24 cellular contexts compared by ENCODE assay signal in the genomic region with DNA sequence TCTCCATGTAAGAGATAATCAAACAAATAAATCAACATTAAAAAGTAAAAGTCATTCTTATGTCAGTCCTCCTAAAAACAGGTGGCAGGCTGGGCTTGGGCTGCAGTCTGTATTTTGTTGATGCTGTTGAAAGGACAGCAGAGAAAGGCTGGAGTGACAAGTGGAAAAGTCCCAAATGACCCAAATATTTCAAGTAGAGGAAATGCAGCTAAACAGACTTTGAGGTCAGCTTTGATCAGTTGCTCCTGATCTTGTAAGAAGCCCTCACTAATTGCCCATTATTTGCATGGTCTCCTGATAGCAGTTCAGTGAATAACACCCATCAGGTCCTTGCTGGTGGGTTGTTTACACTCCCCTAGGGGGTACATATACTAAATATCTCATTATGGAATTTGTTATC. TPM values are rescaled to one million over a fixed set of nuclear protein-coding genes. Genes with fewer than 3 reads are reported as not detected.
DNase-seq lines count a peak whose midpoint lies in the region; ATAC-seq, FAIRE-seq and TF ChIP-seq lines count a peak whose summit lies in the region.
"Had no signal": no experiment of that assay in that cellular context is flagged by ENCODE, and none has a peak within 500 bp of the region (broad histone marks: within the 10 kb centered on the region; RNA-seq: fewer than 3 reads in every experiment).

No MANE protein-coding gene starts in this region.

- H2AFZ ChIP-seq in HepG2 (ENCODE audit: low read length), result no peak overlapping the region
- H2AFZ ChIP-seq in smooth muscle cell (ENCODE audit: low read depth), result no peak overlapping the region
- H2AFZ ChIP-seq: GM23248 had no signal

- H3K27ac Mint-ChIP-seq in CD8-positive, alpha-beta memory T cell, result no peak overlapping the region
- H3K27ac Mint-ChIP-seq: CD8-positive, alpha-beta T cell; H9 had no signal

- H3K4me2 ChIP-seq in HepG2 (ENCODE audit: low read depth, low read length) (peak overlapping the region; percentile 70; the same call in 1 of the 2 replicates), smooth muscle cell (no peak overlapping the region)

- no peak overlapping the region for H3K4me3 Mint-ChIP-seq in CD8-positive, alpha-beta memory T cell
- H3K4me3 Mint-ChIP-seq: CD4-positive, CD25-positive, alpha-beta regulatory T cell; CD8-positive, alpha-beta T cell; H9 had no signal

- DNase-seq in HepG2 (ENCODE audit: low spot score), result peak; percentile 55
- DNase-seq in right lobe of liver, result no peak
- no peak for DNase-seq in adrenal gland
- peak; percentile 61 for DNase-seq in islet precursor cell
- no peak for DNase-seq in smooth muscle cell (lab: John Stamatoyannopoulos, UW; ENCODE audit: unreplicated experiment)
- DNase-seq in occipital lobe (lab: John Stamatoyannopoulos, UW), result no peak
- no peak for DNase-seq in NCI-H1417 treated with DMSO at 0.1 percent for 48 hours (lab: John Stamatoyannopoulos, UW)
- DNase-seq in CD8-positive, alpha-beta memory T cell, result no peak
- DNase-seq: ACHN; AML-193; BE2C; CD4-positive, CD25-positive, alpha-beta regulatory T cell; CD8-positive, alpha-beta T cell; DMS 273 treated with DMSO at 0.1 percent for 48 hours; DMS79; EL; GDM1; GM23248; H9 had no signal

- H4K20me1 ChIP-seq in HepG2 (ENCODE audit: insufficient read depth, low read length), result no peaks in the 10 kb centered on the region
- no peaks in the 10 kb centered on the region for H4K20me1 ChIP-seq in smooth muscle cell (ENCODE audit: low read depth)

- no TSS peak for BruUV-seq in HepG2 (replicated peaks; lab: Mats Ljungman, UMichigan)

- H3K27me3 ChIP-seq in HepG2 (ENCODE audit: control insufficient read depth in 1 of 2, insufficient read depth in 2 of 2, low read length in 2 of 2) (no peaks in the 10 kb centered on the region), right lobe of liver (no peaks in the 10 kb centered on the region), adrenal gland (no peaks in the 10 kb centered on the region), smooth muscle cell (ENCODE audit: low read depth) (no peaks in the 10 kb centered on the region)
- H3K27me3 ChIP-seq in CD8-positive, alpha-beta memory T cell (ENCODE audit: insufficient read depth, low read length, poor library complexity, severe bottlenecking), result no peaks in the 10 kb centered on the region
- H3K27me3 ChIP-seq: BE2C had no signal

- H3F3A ChIP-seq in smooth muscle cell (ENCODE audit: low read depth), result peaks cover 23% of the 10 kb centered on the region

- no peaks in the 10 kb centered on the region for H3K9me3 Mint-ChIP-seq in CD8-positive, alpha-beta memory T cell
- H3K9me3 Mint-ChIP-seq: CD4-positive, CD25-positive, alpha-beta regulatory T cell; CD8-positive, alpha-beta T cell; H9 had no signal

- H3K9me3 ChIP-seq in HepG2 (ENCODE audit: low read length), result no peaks in the 10 kb centered on the region
- H3K9me3 ChIP-seq in right lobe of liver, result no peaks in the 10 kb centered on the region
- H3K9me3 ChIP-seq in adrenal gland (replicated peaks in 1 of 3), result no peaks in the 10 kb centered on the region
- H3K9me3 ChIP-seq in smooth muscle cell (replicated peaks; ENCODE audit: low read depth), result no peaks in the 10 kb centered on the region
- H3K9me3 ChIP-seq in CD8-positive, alpha-beta memory T cell (ENCODE audit: low read length), result no peaks in the 10 kb centered on the region
- H3K9me3 ChIP-seq: BE2C had no signal

- no peaks in the 10 kb centered on the region for H3K79me2 ChIP-seq in HepG2 (ENCODE audit: insufficient read depth, low read length)
- peaks cover 3% of the 10 kb centered on the region for H3K79me2 ChIP-seq in smooth muscle cell (ENCODE audit: low read depth)

- intact Hi-C loops in HepG2 (cut with micrococcal nuclease; ENCODE audit: unreplicated experiment) (loop anchor here (5.0 kb wide), 1 partner anchor 763 kb away; no protein-coding TSS in a partner anchor), right lobe of liver (cut with DNase I) (no loop called here), adrenal gland (cut with DNase I) (no loop called here)

- no peaks in the 10 kb centered on the region for H3K36me3 Mint-ChIP-seq in CD8-positive, alpha-beta memory T cell
- H3K36me3 Mint-ChIP-seq: CD4-positive, CD25-positive, alpha-beta regulatory T cell; CD8-positive, alpha-beta T cell had no signal

- H3K9ac ChIP-seq in HepG2 (ENCODE audit: insufficient read depth, low read depth, low read length) (peak overlapping the region; percentile 82; the same call in 1 of the 2 replicates), smooth muscle cell (ENCODE audit: low read depth) (no peak overlapping the region)
- H3K9ac ChIP-seq: GM23248 had no signal

- POLR2A ChIA-PET in HepG2 (lab: Yijun Ruan, JAX), result no interaction called here
- POLR2A ChIA-PET in CD8-positive, alpha-beta memory T cell (lab: Charles Lee), result no interaction called here

- H3K4me1 ChIP-seq in HepG2 (ENCODE audit: insufficient read depth, low read length), result peaks cover 80% of the 10 kb centered on the region
- H3K4me1 ChIP-seq in right lobe of liver, result peaks cover 0 to 9% (median 0%) of the 10 kb centered on the region in 4 donors
- peaks cover 26 to 44% of the 10 kb centered on the region in 2 donors for H3K4me1 ChIP-seq in adrenal gland (replicated peaks in 1 of 2)
- H3K4me1 ChIP-seq in smooth muscle cell (ENCODE audit: low read depth), result peaks cover 26% of the 10 kb centered on the region
- H3K4me1 ChIP-seq in CD8-positive, alpha-beta memory T cell (ENCODE audit: insufficient read depth, low read length), result no peaks in the 10 kb centered on the region

- ATAC-seq in HepG2 (no peak), right lobe of liver (no peak)
- ATAC-seq: CD8-positive, alpha-beta T cell; GM12878; HCT116 had no signal

- no peak for FAIRE-seq in HepG2 (lab: Jason Lieb, UNC)
- FAIRE-seq: A204.1, D721Med, GM12878, GM19239 had no signal

- no peaks in the 10 kb centered on the region for H3K4me1 Mint-ChIP-seq in CD8-positive, alpha-beta memory T cell

- TF ChIP-seq EP300 in HepG2 (IDR thresholded peaks at IDR 0.05; ENCODE audit: low read depth in 2 of 2, low read length in 2 of 2) (peak in 1 of 2 experiments; percentile 63; a peak in 2 of 4 replicates), HepG2 (CRISPR knock-in tag; IDR thresholded peaks at IDR 0.05; ENCODE audit: borderline replicate concordance) (no peak)

- CTCF ChIA-PET in HepG2 (lab: Yijun Ruan, JAX; ENCODE audit: low intra/inter-chr PET ratio, low total read pairs), result no interaction called here
- CTCF ChIA-PET in CD8-positive, alpha-beta memory T cell (lab: Charles Lee), result no interaction called here

- no peak overlapping the region for H3K4me3 ChIP-seq in HepG2 (replicated peaks in 1 of 3; ENCODE audit: insufficient read depth in 1 of 3, low read depth in 2 of 3, low read length in 3 of 3)
- H3K4me3 ChIP-seq in right lobe of liver, result no peak overlapping the region
- H3K4me3 ChIP-seq in adrenal gland, result no peak overlapping the region
- H3K4me3 ChIP-seq in smooth muscle cell, result no peak overlapping the region
- H3K4me3 ChIP-seq in CD8-positive, alpha-beta memory T cell (ENCODE audit: low read length), result no peak overlapping the region
- H3K4me3 ChIP-seq: GM12878, GM23248 had no signal

- no peak for TF ChIP-seq POLR2A in HepG2 (IDR thresholded peaks at IDR 0.05; ENCODE audit: insufficient read depth in 1 of 2, low read depth in 2 of 2, low read length in 2 of 2)
- TF ChIP-seq POLR2A in right lobe of liver (IDR thresholded peaks at IDR 0.05), result no peak
- no peak for TF ChIP-seq POLR2A in adrenal gland (IDR thresholded peaks at IDR 0.05)

- H3K36me3 ChIP-seq in HepG2 (replicated peaks in 1 of 2; ENCODE audit: control insufficient read depth in 1 of 2, insufficient read depth in 2 of 2, low read length in 2 of 2) (no peaks in the 10 kb centered on the region), right lobe of liver (no peaks in the 10 kb centered on the region), adrenal gland (replicated peaks in 1 of 2) (no peaks in the 10 kb centered on the region), smooth muscle cell (ENCODE audit: low read depth) (no peaks in the 10 kb centered on the region)
- H3K36me3 ChIP-seq in CD8-positive, alpha-beta memory T cell (ENCODE audit: insufficient read depth, low read length), result no peaks in the 10 kb centered on the region
- H3K36me3 ChIP-seq: BE2C had no signal

- in situ Hi-C loops in HepG2 (cut with HindIII; ENCODE audit: extremely low pct_ligation_motif_present, low pct_unique_long_range_greater_than_20kb), result loop anchor here (25.0 kb wide), 2 partner anchors 803 to 1253 kb away; no protein-coding TSS in a partner anchor

- no peak for TF ChIP-seq CTCF in HepG2 (CRISPR knock-in tag; IDR thresholded peaks at IDR 0.05)
- no peak for TF ChIP-seq CTCF in right lobe of liver (IDR thresholded peaks at IDR 0.05)
- no peak for TF ChIP-seq CTCF in adrenal gland (IDR thresholded peaks at IDR 0.05)
- no peak for TF ChIP-seq CTCF in smooth muscle cell (IDR thresholded peaks at IDR 0.05; ENCODE audit: borderline replicate concordance, insufficient read depth, poor library complexity, severe bottlenecking)

- no peak for TF ChIP-seq RAD21 in HepG2 (CRISPR knock-in tag; IDR thresholded peaks at IDR 0.05)

- H3K27ac ChIP-seq in HepG2 (ENCODE audit: extremely low read length, insufficient read depth, low read length) (peak overlapping the region; percentile 97), right lobe of liver (no peak overlapping the region), adrenal gland (peak overlapping the region in 3 of 5 donors; percentile 35 to 79 (median 49)), smooth muscle cell (ENCODE audit: low read depth) (peak overlapping the region; percentile 93)
- H3K27ac ChIP-seq in CD8-positive, alpha-beta memory T cell (ENCODE audit: low read depth, low read length), result no peak overlapping the region
- H3K27ac ChIP-seq: GM23248 had no signal

- H3K27me3 Mint-ChIP-seq in CD8-positive, alpha-beta memory T cell, result peaks cover 20 to 30% of the 10 kb centered on the region in 2 donors

RNA-seq across cellular contexts. Expression of a gene that starts 24.9 kb away (rescaled TPM):
- total RNA-seq in HepG2 (2016; rRNA removed; fragmentation: Illumina TruSeq; extraction: Trizol), result 17.2 and 27.1 TPM in 2 replicates
- 3.5 and 4.1 TPM in 2 replicates for total RNA-seq in HepG2 (2016; cell fraction: cytosol; rRNA removed; fragmentation: Illumina TruSeq; extraction: Trizol; ENCODE audit: low read depth)
- total RNA-seq in HepG2 (2016; cell fraction: insoluble cytoplasmic fraction; rRNA removed; fragmentation: Illumina TruSeq; extraction: Trizol), result 13.7 and 27.3 TPM in 2 replicates
- 9.0 and 9.4 TPM in 2 replicates for total RNA-seq in HepG2 (2016; cell fraction: membrane; rRNA removed; fragmentation: Illumina TruSeq; extraction: Trizol)
- total RNA-seq in HepG2 (2016; cell fraction: nucleus; rRNA removed; fragmentation: Illumina TruSeq; extraction: Trizol), result 39.2 and 46.8 TPM in 2 replicates
- polyA plus RNA-seq in HepG2 (2011; rRNA removed), result 38.1 and 42.4 TPM in 2 replicates
- 12.5 and 15.0 TPM in 2 replicates for polyA plus RNA-seq in HepG2 (2011; cell fraction: cytosol; rRNA removed)
- 179 and 200 TPM in 2 replicates for polyA plus RNA-seq in HepG2 (2011; cell fraction: nucleus; rRNA removed)
- polyA plus RNA-seq in HepG2 (2012), result 34.8 and 37.9 TPM in 2 replicates
- 1.0 and 1.1 TPM in 2 replicates for polyA plus RNA-seq in HepG2 (2016; cell fraction: cytosol; fragmentation: Illumina TruSeq; extraction: Trizol; ENCODE audit: low read depth)
- 16.8 and 21.4 TPM in 2 replicates for polyA plus RNA-seq in HepG2 (2016; cell fraction: insoluble cytoplasmic fraction; fragmentation: Illumina TruSeq; extraction: Trizol; ENCODE audit: low read depth)
- polyA plus RNA-seq in HepG2 (2016; cell fraction: membrane; fragmentation: Illumina TruSeq; extraction: Trizol; ENCODE audit: low read depth), result 3.9 and 4.1 TPM in 2 replicates
- 123 and 124 TPM in 2 replicates for polyA plus RNA-seq in HepG2 (2016; cell fraction: nucleus; fragmentation: Illumina TruSeq; extraction: Trizol; ENCODE audit: insufficient read depth, low read depth)
- polyA minus RNA-seq in HepG2 (2011; rRNA and poly(A)+ RNA removed; ENCODE audit: low replicate concordance), result 41.2 and 72.3 TPM in 2 replicates
- polyA minus RNA-seq in HepG2 (2011; cell fraction: cytosol; rRNA and poly(A)+ RNA removed), result 22.2 and 24.4 TPM in 2 replicates
- 128 and 133 TPM in 2 replicates for polyA minus RNA-seq in HepG2 (2011; cell fraction: nucleus; rRNA and poly(A)+ RNA removed)
- 10 to 100 TPM; 15.6 to 44.0 (median 27.8) TPM for total RNA-seq in right lobe of liver
- total RNA-seq in adrenal gland, result 100 to 1,000 TPM; 273 to 602 (median 396) TPM
- 100 to 1,000 TPM; 172 to 216 (median 181) TPM for polyA plus RNA-seq in adrenal gland
- total RNA-seq in smooth muscle cell, result 100 and 104 TPM in 2 replicates
- 100 and 110 TPM in 2 replicates for polyA plus RNA-seq in smooth muscle cell
- 1.2 TPM for total RNA-seq in occipital lobe
- total RNA-seq in CD8-positive, alpha-beta memory T cell, result not detected
- polyA plus RNA-seq in CD8-positive, alpha-beta memory T cell, result not detected
- total RNA-seq: CD4-positive, CD25-positive, alpha-beta regulatory T cell; CD8-positive, alpha-beta T cell had no signal
- polyA plus RNA-seq: CD4-positive, CD25-positive, alpha-beta regulatory T cell had no signal

Comparison
In these comparisons a context has a peak if more than half of its experiments do, and no peak if none do; other contexts are left out.
1. DNase-seq: peak in HepG2 (single experiment) and islet precursor cell (single experiment); none in right lobe of liver (0 of 3), adrenal gland (0 of 7), smooth muscle cell (single experiment), occipital lobe (single experiment), NCI-H1417 treated with DMSO at 0.1 percent for 48 hours (single experiment) and CD8-positive, alpha-beta memory T cell (0 of 5).
2. H3K27ac ChIP-seq: peak in HepG2 (single experiment), adrenal gland (3 of 5) and smooth muscle cell (single experiment); none in right lobe of liver (0 of 3) and CD8-positive, alpha-beta memory T cell (single experiment).